23 cellular contexts compared by ENCODE assay signal in the genomic region with DNA sequence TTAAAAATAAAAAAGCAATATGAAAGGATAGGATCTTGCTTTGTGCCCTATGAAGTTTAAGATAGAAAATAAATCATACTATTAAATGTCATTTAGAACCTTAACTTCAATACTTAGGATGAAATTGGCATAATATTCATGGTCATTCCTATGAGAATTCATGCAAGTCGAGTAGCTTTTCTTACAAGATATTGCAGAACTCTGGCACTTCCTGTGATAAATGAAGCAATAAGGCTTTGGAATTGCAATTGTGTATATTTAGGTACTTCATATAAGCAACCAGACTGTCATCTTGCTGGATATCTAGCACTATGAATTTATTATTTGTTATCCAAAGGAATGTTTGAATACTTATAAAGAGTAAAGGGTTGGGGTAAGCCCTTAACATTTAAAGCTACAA.
A peak's percentile ranks its signal among the peaks of the same experiment; 100 is the strongest.
DNase-seq lines count a peak whose midpoint lies in the region; ATAC-seq lines count a peak whose summit lies in the region.
"Had no signal": no experiment of that assay in that cellular context is flagged by ENCODE, and none has a peak within 500 bp of the region (broad histone marks: within the 10 kb centered on the region; RNA-seq: fewer than 3 reads in every experiment).

No MANE protein-coding gene starts in this region.

- H2AFZ ChIP-seq in mesenchymal stem cell (ENCODE audit: low read depth, low read length): no peak overlapping the region

- H2AK5ac ChIP-seq in mesenchymal stem cell (ENCODE audit: low read length, severe bottlenecking): no peak overlapping the region

- H3K4me1 ChIP-seq in mesenchymal stem cell (ENCODE audit: control insufficient read depth, insufficient read depth, low read depth, low read length): no peaks in the 10 kb centered on the region
- H3K4me1 ChIP-seq: colonic mucosa, esophagus squamous epithelium had no signal

- no peak overlapping the region for H3K18ac ChIP-seq in mesenchymal stem cell (ENCODE audit: low read depth in 1 of 2, low read length in 2 of 2)

- H3K9me3 ChIP-seq in mesenchymal stem cell (ENCODE audit: control insufficient read depth, low read length): no peaks in the 10 kb centered on the region
- H3K9me3 ChIP-seq: colonic mucosa, esophagus squamous epithelium, psoas muscle, SK-N-SH, tibial nerve had no signal

- H3K9ac ChIP-seq in mesenchymal stem cell (ENCODE audit: low read length): no peak overlapping the region
- H3K9ac ChIP-seq: SK-N-SH had no signal

- WGBS in mesenchymal stem cell: no CpG with 5 or more reads among the region's 1 CpG

- H3K14ac ChIP-seq in mesenchymal stem cell (ENCODE audit: low read length in 2 of 2): no peak overlapping the region

- no peaks in the 10 kb centered on the region for H3K79me1 ChIP-seq in mesenchymal stem cell (replicated peaks; ENCODE audit: low read length, poor library complexity, severe bottlenecking)

- no peak overlapping the region for H3K4ac ChIP-seq in mesenchymal stem cell (ENCODE audit: low read depth in 1 of 2, low read length in 2 of 2)

- no peak overlapping the region for H4K8ac ChIP-seq in mesenchymal stem cell (ENCODE audit: low read length)

- no peaks in the 10 kb centered on the region for H3K27me3 ChIP-seq in mesenchymal stem cell (ENCODE audit: control insufficient read depth in 1 of 2, insufficient read depth in 1 of 2, low read length in 2 of 2)
- H3K27me3 ChIP-seq: colonic mucosa, esophagus squamous epithelium, tibial nerve had no signal

- H3K27ac ChIP-seq in mesenchymal stem cell (ENCODE audit: low read length, poor library complexity, severe bottlenecking): no peak overlapping the region
- H3K27ac ChIP-seq: colonic mucosa, esophagus squamous epithelium, psoas muscle, tibial nerve had no signal

- peaks cover 0 to 2% of the 10 kb centered on the region in 2 experiments for H3K36me3 ChIP-seq in mesenchymal stem cell (ENCODE audit: control insufficient read depth in 1 of 2, insufficient read depth in 2 of 2, low read depth in 1 of 2, low read length in 2 of 2)
- H3K36me3 ChIP-seq: colonic mucosa, esophagus squamous epithelium, tibial nerve had no signal

- no peak overlapping the region for H2BK5ac ChIP-seq in mesenchymal stem cell (ENCODE audit: low read depth, low read length, poor library complexity, severe bottlenecking)

- H3K4me3 ChIP-seq in mesenchymal stem cell (ENCODE audit: insufficient read depth in 1 of 2, low read depth in 1 of 2, low read length in 2 of 2): no peak overlapping the region
- H3K4me3 ChIP-seq: colonic mucosa, esophagus squamous epithelium, psoas muscle, tibial nerve had no signal

- no peak overlapping the region for H2BK12ac ChIP-seq in mesenchymal stem cell (ENCODE audit: low read length in 2 of 2)

- no peak for ATAC-seq in GM19397 (IDR thresholded peaks at IDR 0.05; ENCODE audit: unreplicated experiment)
- ATAC-seq: activated naive CD8-positive, alpha-beta T cell treated with anti-CD3 and anti-CD28 coated beads, Interleukin-2, amount 50 U/mL, for 24 hours; left colon; psoas muscle; WTC11 had no signal

- no peak overlapping the region for H3K4me2 ChIP-seq in mesenchymal stem cell (ENCODE audit: low read length, poor library complexity, severe bottlenecking)
- H3K4me2 ChIP-seq: SK-N-SH had no signal

- DNase-seq in GF-D8 (lab: John Stamatoyannopoulos, UW) (peak; percentile 50), NCI-H460 (ENCODE audit: extremely low read depth, low read depth) (peak; percentile 3), dedifferentiated amniotic fluid mesenchymal stem cell (ENCODE audit: extremely low spot score) (peak; percentile 31), mesenchymal stem cell (peak; percentile 64), hippocampal formation (lab: John Stamatoyannopoulos, UW) (no peak)
- no peak for DNase-seq in activated effector memory CD4-positive, alpha-beta T cell treated with anti-CD3 and anti-CD28 coated beads, Interleukin-2, amount 50 U/mL, for 16 hours
- DNase-seq in activated CD8-positive, alpha-beta memory T cell treated with anti-CD3 and anti-CD28 coated beads, Interleukin-2, amount 50 U/mL, for 4 hours: no peak
- DNase-seq: activated CD4-positive, alpha-beta memory T cell treated with anti-CD3 and anti-CD28 coated beads, Interleukin-2, amount 10 ng/mL, durations not matched to agents 7 days and 5 days; activated gamma-delta T cell; activated naive CD8-positive, alpha-beta T cell treated with anti-CD3 and anti-CD28 coated beads, Interleukin-2, amount 50 U/mL, for 24 hours; activated T-cell treated with anti-CD3 and anti-CD28 coated beads for 4 hours; CD4-positive, alpha-beta T cell; colonic mucosa; esophagus squamous epithelium; left colon; NCI-H146; NCI-H2171; NCI-H524; psoas muscle; SK-N-SH had no signal

- no peak overlapping the region for H2BK120ac ChIP-seq in mesenchymal stem cell (ENCODE audit: low read depth, low read length)

- H4K91ac ChIP-seq in mesenchymal stem cell (ENCODE audit: low read length): no peak overlapping the region

- no peak overlapping the region for H3K23ac ChIP-seq in mesenchymal stem cell (ENCODE audit: low read length in 2 of 2)

- no peak overlapping the region for H2BK15ac ChIP-seq in mesenchymal stem cell (ENCODE audit: low read depth, poor library complexity, severe bottlenecking)

Comparison
In these comparisons a context has a peak if more than half of its experiments do, and no peak if none do; other contexts are left out.
1. DNase-seq: peak in GF-D8 (single experiment), NCI-H460 (single experiment), dedifferentiated amniotic fluid mesenchymal stem cell (single experiment) and mesenchymal stem cell (single experiment); none in activated effector memory CD4-positive, alpha-beta T cell treated with anti-CD3 and anti-CD28 coated beads, Interleukin-2, amount 50 U/mL, for 16 hours (single experiment), activated CD8-positive, alpha-beta memory T cell treated with anti-CD3 and anti-CD28 coated beads, Interleukin-2, amount 50 U/mL, for 4 hours (single experiment) and hippocampal formation (0 of 2).